In the genomic region with DNA sequence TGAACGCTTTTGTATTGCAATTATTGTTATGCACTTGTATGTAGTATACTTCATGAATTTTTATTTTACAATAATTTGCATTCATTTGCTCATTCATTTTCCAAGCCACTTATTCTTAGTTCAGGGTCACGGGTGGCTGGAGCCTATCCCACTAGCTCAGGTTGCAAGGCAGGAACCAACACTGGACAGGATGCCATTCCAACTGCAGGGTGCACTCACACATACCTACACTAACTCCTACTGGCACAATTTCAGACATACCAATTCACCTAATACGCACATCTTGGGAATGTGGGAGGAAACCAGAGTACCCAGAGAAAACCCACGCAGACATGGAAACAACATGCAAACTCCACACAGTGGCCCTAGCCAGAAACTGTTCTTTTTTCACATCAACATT, we compare ENCODE assay signal across 15 cellular contexts.
DNase-seq lines count a peak whose midpoint lies in the region.
"Had no signal": no experiment of that assay in that cellular context is flagged by ENCODE, and none has a peak within 500 bp of the region (broad histone marks: within the 10 kb centered on the region; RNA-seq: fewer than 3 reads in every experiment).

No MANE protein-coding gene starts in this region.

- H3K9me3 Mint-ChIP-seq in activated naive CD4-positive, alpha-beta T cell treated with anti-CD3 and anti-CD28 coated beads, Interleukin-2, amount 10 ng/mL, durations not matched to agents 7 days and 5 days = no peaks in the 10 kb centered on the region

- H3K27me3 Mint-ChIP-seq in activated naive CD4-positive, alpha-beta T cell treated with anti-CD3 and anti-CD28 coated beads, Interleukin-2, amount 10 ng/mL, durations not matched to agents 7 days and 5 days = no peaks in the 10 kb centered on the region

- peaks cover 2% of the 10 kb centered on the region for H3K36me3 Mint-ChIP-seq in activated naive CD4-positive, alpha-beta T cell treated with anti-CD3 and anti-CD28 coated beads, Interleukin-2, amount 10 ng/mL, durations not matched to agents 7 days and 5 days

- no peak overlapping the region for H3K4me3 Mint-ChIP-seq in activated naive CD4-positive, alpha-beta T cell treated with anti-CD3 and anti-CD28 coated beads, Interleukin-2, amount 10 ng/mL, durations not matched to agents 7 days and 5 days

- no peak overlapping the region for H3K27ac Mint-ChIP-seq in activated naive CD4-positive, alpha-beta T cell treated with anti-CD3 and anti-CD28 coated beads, Interleukin-2, amount 10 ng/mL, durations not matched to agents 7 days and 5 days

- CTCF ChIA-PET in activated naive CD4-positive, alpha-beta T cell treated with anti-CD3 and anti-CD28 coated beads, Interleukin-2, amount 10 ng/mL, durations not matched to agents 7 days and 5 days (lab: Charles Lee) = no interaction called here

- DNase-seq in M059J (ENCODE audit: low read depth) (peak; percentile 1), astrocyte of the hippocampus (ENCODE audit: low read depth, low spot score) (peak; percentile 22), kidney glomerular epithelial cell (lab: John Stamatoyannopoulos, UW) (peak; percentile 22), GOT3 (lab: John Stamatoyannopoulos, UW) (no peak), T-helper 9 cell (no peak), NCI-H128 (lab: John Stamatoyannopoulos, UW; ENCODE audit: unreplicated experiment) (no peak)
- DNase-seq in activated naive CD4-positive, alpha-beta T cell treated with anti-CD3 and anti-CD28 coated beads, Interleukin-2, amount 10 ng/mL, durations not matched to agents 7 days and 5 days = no peak
- DNase-seq: ACHN, MG63, NCI-H1092, NCI-H146, NCI-H2081, NCI-H2171 treated with DMSO at 0.1 percent for 48 hours, NCI-H510A treated with DMSO at 0.1 percent for 48 hours, SJCRH30 had no signal

- no peaks in the 10 kb centered on the region for H3K4me1 Mint-ChIP-seq in activated naive CD4-positive, alpha-beta T cell treated with anti-CD3 and anti-CD28 coated beads, Interleukin-2, amount 10 ng/mL, durations not matched to agents 7 days and 5 days

Comparison
In these comparisons a context has a peak if more than half of its experiments do, and no peak if none do; other contexts are left out.
1. DNase-seq: peak in M059J (single experiment), astrocyte of the hippocampus (single experiment) and kidney glomerular epithelial cell (single experiment); none in GOT3 (single experiment), T-helper 9 cell (single experiment), activated naive CD4-positive, alpha-beta T cell treated with anti-CD3 and anti-CD28 coated beads, Interleukin-2, amount 10 ng/mL, durations not matched to agents 7 days and 5 days (single experiment) and NCI-H128 (single experiment).